16 cellular contexts compared by ENCODE assay signal in the genomic region with DNA sequence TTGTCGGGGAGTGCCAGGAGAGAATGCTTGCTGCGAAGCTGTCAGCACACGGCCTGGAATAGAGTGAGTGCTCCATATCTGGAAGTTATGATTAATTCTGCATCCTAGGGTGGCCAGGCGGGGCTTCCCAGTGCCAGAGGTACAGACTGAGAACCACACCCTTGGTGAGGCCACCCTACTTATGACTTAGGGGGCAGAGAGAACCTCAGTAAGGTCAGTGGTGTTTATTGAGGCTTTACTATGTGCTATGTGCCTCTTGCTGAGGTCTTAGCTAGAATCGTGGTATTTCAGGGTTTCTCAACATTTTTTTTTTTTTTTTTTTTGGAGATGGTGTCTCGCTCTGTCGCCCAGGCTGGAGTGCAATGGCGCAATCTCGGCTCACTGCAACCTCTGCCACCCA. TPM values are rescaled to one million over a fixed set of nuclear protein-coding genes. Genes with fewer than 3 reads are reported as not detected.
A peak's percentile ranks its signal among the peaks of the same experiment; 100 is the strongest.
DNase-seq lines count a peak whose midpoint lies in the region; ATAC-seq and TF ChIP-seq lines count a peak whose summit lies in the region.
"Had no signal": no experiment of that assay in that cellular context is flagged by ENCODE, and none has a peak within 500 bp of the region (broad histone marks: within the 10 kb centered on the region; RNA-seq: fewer than 3 reads in every experiment).

No MANE protein-coding gene starts in this region.

- H2BK20ac ChIP-seq in H9 (ENCODE audit: low read depth, low read length, poor library complexity, severe bottlenecking), result no peak overlapping the region

- H4K5ac ChIP-seq in H9 (ENCODE audit: insufficient read length, low read depth, low read length), result no peak overlapping the region

- H4K20me1 ChIP-seq in KMS-11 (ENCODE audit: insufficient read depth) (no peaks in the 10 kb centered on the region), H9 (ENCODE audit: control insufficient read depth, insufficient read depth, insufficient read length) (no peaks in the 10 kb centered on the region)

- no peak overlapping the region for H2BK120ac ChIP-seq in H9 (ENCODE audit: low read depth, low read length, poor library complexity, severe bottlenecking)

- peaks cover 0 to 3% of the 10 kb centered on the region in 2 donors for H3K36me3 Mint-ChIP-seq in activated naive CD4-positive, alpha-beta T cell treated with anti-CD3 and anti-CD28 coated beads, Interleukin-2, amount 50 U/mL, for 72 hours
- H3K36me3 Mint-ChIP-seq in H9 (ENCODE audit: insufficient read depth in 1 of 3, low read depth in 3 of 3), result peaks cover 2 to 5% (median 4%) of the 10 kb centered on the region in 3 experiments; a peak in 5 of 7 replicates

- no peaks in the 10 kb centered on the region for H3K9me3 ChIP-seq in H9 (ENCODE audit: control insufficient read depth, low read depth, low read length)

- no peak overlapping the region for H3K18ac ChIP-seq in H9 (ENCODE audit: insufficient read length, low read depth, low read length)

- H2BK15ac ChIP-seq in H9 (ENCODE audit: low read depth, low read length), result no peak overlapping the region

- no peak overlapping the region for H4K91ac ChIP-seq in H9 (ENCODE audit: insufficient read length, low read depth, low read length)

- H3K4me3 Mint-ChIP-seq in H9, result no peak overlapping the region

- H3K4me3 ChIP-seq in KMS-11 (IDR thresholded peaks at IDR 0.05; ENCODE audit: insufficient read depth, low read depth, low read length) (no peak overlapping the region), skin epidermis (no peak overlapping the region)

- peak overlapping the region; percentile 29; the same call in 1 of the 2 replicates for H3K4me2 ChIP-seq in KMS-11
- H3K4me2 ChIP-seq in H9 (ENCODE audit: insufficient read depth, insufficient read length, low read length), result no peak overlapping the region

- no peaks in the 10 kb centered on the region; the same call in 1 of the 2 replicates for H3K27me3 Mint-ChIP-seq in H9 (ENCODE audit: low read depth)
- H3K27me3 Mint-ChIP-seq: progenitor cell of endocrine pancreas had no signal

- H3K36me3 ChIP-seq in KMS-11 (ENCODE audit: insufficient read depth), result no peaks in the 10 kb centered on the region

- H3K79me1 ChIP-seq in H9 (ENCODE audit: insufficient read depth, low read depth, low read length, poor library complexity, severe bottlenecking), result no peaks in the 10 kb centered on the region

- no peak overlapping the region for H3K14ac ChIP-seq in H9 (ENCODE audit: insufficient read depth, low read length)

- H2AK5ac ChIP-seq in H9 (ENCODE audit: insufficient read length, low read length), result no peak overlapping the region

- peaks cover 0 to 3% of the 10 kb centered on the region in 2 donors for H3K9me3 Mint-ChIP-seq in activated naive CD4-positive, alpha-beta T cell treated with anti-CD3 and anti-CD28 coated beads, Interleukin-2, amount 50 U/mL, for 72 hours
- H3K9me3 Mint-ChIP-seq in H9, result no peaks in the 10 kb centered on the region

- no peak for TF ChIP-seq CTCF in KMS-11 (conservative IDR thresholded peaks at IDR 0.05; ENCODE audit: low read depth, low read length)
- TF ChIP-seq CTCF in H9 (conservative IDR thresholded peaks at IDR 0.05), result no peak

- no CpG with 5 or more reads among the region's 9 CpGs for WGBS in H9 (ENCODE audit: extremely low coverage, insufficient read length, low lambda C conversion rate)

- H2AFZ ChIP-seq in KMS-11 (ENCODE audit: low read depth), result no peak overlapping the region
- no peak overlapping the region for H2AFZ ChIP-seq in H9 (ENCODE audit: low read length)

- peak overlapping the region; percentile 36; the same call in 1 of the 2 replicates for H3K27ac ChIP-seq in KMS-11
- H3K27ac ChIP-seq in skin epidermis, result peak overlapping the region in 12 of 21 experiments; percentile 1 to 73 (median 46)
- H3K27ac ChIP-seq in H9 (ENCODE audit: insufficient read length, low read depth, low read length), result no peak overlapping the region

- no peaks in the 10 kb centered on the region for H3K23me2 ChIP-seq in H9 (ENCODE audit: insufficient read length, low read depth, low read length, poor library complexity, severe bottlenecking)

- DNase-seq in SIG-M5 treated with dmso at 0.1 percent for 504 hours (lab: John Stamatoyannopoulos, UW; ENCODE audit: unreplicated experiment) (peak; percentile 75), SIG-M5 (lab: John Stamatoyannopoulos, UW) (no peak), H9 (no peak)
- no peak for DNase-seq in activated naive CD4-positive, alpha-beta T cell treated with anti-CD3 and anti-CD28 coated beads, Interleukin-2, amount 50 U/mL, for 72 hours (ENCODE audit: low spot score in 2 of 2)
- DNase-seq: effector CD8-positive, alpha-beta T cell; NCI-H1694; NCI-H446; substantia nigra had no signal

- peak; percentile 26 to 67 for ATAC-seq in activated naive CD4-positive, alpha-beta T cell treated with anti-CD3 and anti-CD28 coated beads, Interleukin-2, amount 50 U/mL, for 72 hours
- no peak for ATAC-seq in GM18519 (IDR thresholded peaks at IDR 0.05; ENCODE audit: low FRiP score, unreplicated experiment)
- no peak for ATAC-seq in HG02981 (IDR thresholded peaks at IDR 0.05; ENCODE audit: unreplicated experiment)
- ATAC-seq: left lobe of liver had no signal

- no peak overlapping the region for H2BK5ac ChIP-seq in H9 (ENCODE audit: insufficient read length, low read length)

- H3K56ac ChIP-seq in H9 (ENCODE audit: insufficient read length, low read depth, low read length), result no peak overlapping the region

- H3K4me1 ChIP-seq in KMS-11 (ENCODE audit: low read depth, poor library complexity, severe bottlenecking), result peaks cover 28% of the 10 kb centered on the region
- no peaks in the 10 kb centered on the region for H3K4me1 ChIP-seq in H9 (ENCODE audit: insufficient read depth, low read length)

- H3K23ac ChIP-seq in H9 (ENCODE audit: insufficient read length, low read depth, low read length), result no peak overlapping the region

- H3T11ph ChIP-seq in H9 (ENCODE audit: low read length), result no peak overlapping the region

- H3K9ac ChIP-seq in KMS-11 (no peak overlapping the region), H9 (ENCODE audit: extremely low read depth, insufficient read length, low read length) (no peak overlapping the region)

- H3K79me2 ChIP-seq in KMS-11 (ENCODE audit: insufficient read depth, low read depth), result no peaks in the 10 kb centered on the region
- H3K79me2 ChIP-seq in H9 (ENCODE audit: insufficient read depth, low read length), result no peaks in the 10 kb centered on the region

- H3K4me1 Mint-ChIP-seq in H9, result peaks cover 5 to 13% of the 10 kb centered on the region in 2 experiments

- H3K27me3 ChIP-seq in KMS-11 (ENCODE audit: insufficient read depth, low read depth), result no peaks in the 10 kb centered on the region
- H3K27me3 ChIP-seq in H9 (ENCODE audit: insufficient read depth, low read length), result no peaks in the 10 kb centered on the region

- H3K27ac Mint-ChIP-seq in activated naive CD4-positive, alpha-beta T cell treated with anti-CD3 and anti-CD28 coated beads, Interleukin-2, amount 50 U/mL, for 72 hours, result peak overlapping the region; percentile 10 to 78
- no peak overlapping the region for H3K27ac Mint-ChIP-seq in H9
- H3K27ac Mint-ChIP-seq: progenitor cell of endocrine pancreas had no signal

- no peak overlapping the region for H2BK12ac ChIP-seq in H9 (ENCODE audit: insufficient read length, low read depth, low read length)

- no peak overlapping the region for H3K4ac ChIP-seq in H9 (ENCODE audit: low read depth, low read length)

- no peak overlapping the region for H4K8ac ChIP-seq in H9 (replicated peaks; ENCODE audit: insufficient read length, low read depth, low read length)

RNA-seq across cellular contexts. Expression of gene MORN3, which starts 20.1 kb away (rescaled TPM):
- total RNA-seq in activated naive CD4-positive, alpha-beta T cell treated with anti-CD3 and anti-CD28 coated beads, Interleukin-2, amount 50 U/mL, for 72 hours, result 1 to 10 TPM; 1.3 to 2.9 TPM
- 0.24 and 0.37 TPM in 2 replicates for total RNA-seq in H9 (2021)
- total RNA-seq: fibroblast of villous mesenchyme, left lobe of liver, SK-MEL-5 had no signal

RNA-seq across cellular contexts. Expression of gene ORAI1, which starts 23.1 kb away (rescaled TPM):
- total RNA-seq in activated naive CD4-positive, alpha-beta T cell treated with anti-CD3 and anti-CD28 coated beads, Interleukin-2, amount 50 U/mL, for 72 hours, result 10 to 100 TPM; 23.0 to 23.2 TPM
- 24.7 and 26.3 TPM in 2 replicates for total RNA-seq in H9 (2021)

Comparison
In these comparisons a context has a peak if more than half of its experiments do, and no peak if none do; other contexts are left out.
1. ATAC-seq: peak in activated naive CD4-positive, alpha-beta T cell treated with anti-CD3 and anti-CD28 coated beads, Interleukin-2, amount 50 U/mL, for 72 hours (2 of 2); none in GM18519 (single experiment) and HG02981 (single experiment).
2. H3K27ac Mint-ChIP-seq: peak in activated naive CD4-positive, alpha-beta T cell treated with anti-CD3 and anti-CD28 coated beads, Interleukin-2, amount 50 U/mL, for 72 hours (2 of 2); none in H9 (0 of 3).